ENCODE assay signal across 1 cellular context in genomic region chr19:55647732-55648656, GRCh38.
TF ChIP-seq lines count a peak whose summit lies in the region.

Gene CCDC106, plus strand, starts transcription at chr19:55648212. Its CDS starts 835 bp downstream, at chr19:55649047.

TF ChIP-seq in HepG2, 621 proteins besides CTCF, POLR2A, EP300 and RAD21 (continued from another document and continues in another):
- TF ChIP-seq PAXIP1 (CRISPR knock-in tag; conservative IDR thresholded peaks at IDR 0.05) (no peak), TARDBP (CRISPR knock-in tag; IDR thresholded peaks at IDR 0.05) (peak; percentile 60; the same call in 1 of the 2 replicates), ZFP91 (CRISPR knock-in tag; IDR thresholded peaks at IDR 0.05; ENCODE audit: borderline replicate concordance) (peak; percentile 72; the same call in 1 of the 2 replicates), AGO1 (IDR thresholded peaks at IDR 0.05; ENCODE audit: low read depth, low read length, poor library complexity, severe bottlenecking) (peak; percentile 94), ZBTB38 (CRISPR knock-in tag; IDR thresholded peaks at IDR 0.05) (peak; percentile 82; the same call in 1 of the 2 replicates), TCF7L2 (IDR thresholded peaks at IDR 0.05; ENCODE audit: low read depth, low read length) (no peak), ZNF749 (CRISPR knock-in tag; IDR thresholded peaks at IDR 0.05; ENCODE audit: borderline replicate concordance) (no peak), JUN (CRISPR knock-in tag; IDR thresholded peaks at IDR 0.05) (no peak), ZNF879 (CRISPR knock-in tag; IDR thresholded peaks at IDR 0.05) (0 out of 2 replicates have a peak, but pooled peaks have one; percentile 76), CCDC6 (CRISPR knock-in tag; IDR thresholded peaks at IDR 0.05) (no peak), ZNF225 (CRISPR knock-in tag; IDR thresholded peaks at IDR 0.05) (peak; percentile 28; the same call in 1 of the 2 replicates), KAT8 (CRISPR knock-in tag; IDR thresholded peaks at IDR 0.05) (0 out of 2 replicates have a peak, but pooled peaks have one; percentile 54), POLR2G (IDR thresholded peaks at IDR 0.05; ENCODE audit: low read depth, low read length) (peak; percentile 14; the same call in 1 of the 2 replicates), EED (CRISPR knock-in tag; IDR thresholded peaks at IDR 0.05) (peak; percentile 65; the same call in 1 of the 2 replicates), NCOA5 (CRISPR knock-in tag; IDR thresholded peaks at IDR 0.05) (no peak), ZNF282 (IDR thresholded peaks at IDR 0.05; ENCODE audit: partially characterized antibody) (no peak), SRSF1 (optimal IDR thresholded peaks at IDR 0.05; ENCODE audit: low read depth, low read length) (peak; percentile 38), ZNF670 (CRISPR knock-in tag; IDR thresholded peaks at IDR 0.05; ENCODE audit: borderline replicate concordance) (0 out of 2 replicates have a peak, but pooled peaks have one; percentile 33), ZNF83 (CRISPR knock-in tag; IDR thresholded peaks at IDR 0.05; ENCODE audit: borderline replicate concordance) (0 out of 2 replicates have a peak, but pooled peaks have one; percentile 33), AGO2 (optimal IDR thresholded peaks at IDR 0.05; ENCODE audit: low read depth, low read length) (peak; percentile 85), ZNF317 (CRISPR knock-in tag; IDR thresholded peaks at IDR 0.05) (peak; percentile 48; the same call in 1 of the 2 replicates), SRY (CRISPR knock-in tag; IDR thresholded peaks at IDR 0.05) (no peak), ZNF563 (CRISPR knock-in tag; IDR thresholded peaks at IDR 0.05) (peak; percentile 58), ZNF253 (CRISPR knock-in tag; IDR thresholded peaks at IDR 0.05; ENCODE audit: borderline replicate concordance) (peak; percentile 71; the same call in 1 of the 2 replicates), ZNF564 (CRISPR knock-in tag; IDR thresholded peaks at IDR 0.05) (0 out of 2 replicates have a peak, but pooled peaks have one; percentile 55), ZFY (CRISPR knock-in tag; IDR thresholded peaks at IDR 0.05) (peak; percentile 56; the same call in 1 of the 2 replicates), ZNF687 (CRISPR knock-in tag; IDR thresholded peaks at IDR 0.05) (peak; percentile 77), MIXL1 (CRISPR knock-in tag; IDR thresholded peaks at IDR 0.05) (0 out of 2 replicates have a peak, but pooled peaks have one; percentile 12), MED1 (CRISPR knock-in tag; IDR thresholded peaks at IDR 0.05) (no peak; the same call in 1 of the 2 replicates), THAP11 (CRISPR knock-in tag; IDR thresholded peaks at IDR 0.05) (peak; percentile 60; the same call in 1 of the 2 replicates), HDAC2 (CRISPR knock-in tag; IDR thresholded peaks at IDR 0.05) (peak; percentile 21; the same call in 1 of the 2 replicates), MYC (CRISPR knock-in tag; IDR thresholded peaks at IDR 0.05; ENCODE audit: borderline replicate concordance) (0 out of 2 replicates have a peak, but pooled peaks have one; percentile 45), KDM5A (IDR thresholded peaks at IDR 0.05; ENCODE audit: borderline replicate concordance, low read length) (peak; percentile 69; the same call in 1 of the 2 replicates)
- TF ChIP-seq, protein P1, sequence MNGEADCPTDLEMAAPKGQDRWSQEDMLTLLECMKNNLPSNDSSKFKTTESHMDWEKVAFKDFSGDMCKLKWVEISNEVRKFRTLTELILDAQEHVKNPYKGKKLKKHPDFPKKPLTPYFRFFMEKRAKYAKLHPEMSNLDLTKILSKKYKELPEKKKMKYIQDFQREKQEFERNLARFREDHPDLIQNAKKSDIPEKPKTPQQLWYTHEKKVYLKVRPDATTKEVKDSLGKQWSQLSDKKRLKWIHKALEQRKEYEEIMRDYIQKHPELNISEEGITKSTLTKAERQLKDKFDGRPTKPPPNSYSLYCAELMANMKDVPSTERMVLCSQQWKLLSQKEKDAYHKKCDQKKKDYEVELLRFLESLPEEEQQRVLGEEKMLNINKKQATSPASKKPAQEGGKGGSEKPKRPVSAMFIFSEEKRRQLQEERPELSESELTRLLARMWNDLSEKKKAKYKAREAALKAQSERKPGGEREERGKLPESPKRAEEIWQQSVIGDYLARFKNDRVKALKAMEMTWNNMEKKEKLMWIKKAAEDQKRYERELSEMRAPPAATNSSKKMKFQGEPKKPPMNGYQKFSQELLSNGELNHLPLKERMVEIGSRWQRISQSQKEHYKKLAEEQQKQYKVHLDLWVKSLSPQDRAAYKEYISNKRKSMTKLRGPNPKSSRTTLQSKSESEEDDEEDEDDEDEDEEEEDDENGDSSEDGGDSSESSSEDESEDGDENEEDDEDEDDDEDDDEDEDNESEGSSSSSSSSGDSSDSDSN (CRISPR knock-in tag; IDR thresholded peaks at IDR 0.05) = peak; percentile 19; the same call in 1 of the 2 replicates
- TF ChIP-seq, protein P2, sequence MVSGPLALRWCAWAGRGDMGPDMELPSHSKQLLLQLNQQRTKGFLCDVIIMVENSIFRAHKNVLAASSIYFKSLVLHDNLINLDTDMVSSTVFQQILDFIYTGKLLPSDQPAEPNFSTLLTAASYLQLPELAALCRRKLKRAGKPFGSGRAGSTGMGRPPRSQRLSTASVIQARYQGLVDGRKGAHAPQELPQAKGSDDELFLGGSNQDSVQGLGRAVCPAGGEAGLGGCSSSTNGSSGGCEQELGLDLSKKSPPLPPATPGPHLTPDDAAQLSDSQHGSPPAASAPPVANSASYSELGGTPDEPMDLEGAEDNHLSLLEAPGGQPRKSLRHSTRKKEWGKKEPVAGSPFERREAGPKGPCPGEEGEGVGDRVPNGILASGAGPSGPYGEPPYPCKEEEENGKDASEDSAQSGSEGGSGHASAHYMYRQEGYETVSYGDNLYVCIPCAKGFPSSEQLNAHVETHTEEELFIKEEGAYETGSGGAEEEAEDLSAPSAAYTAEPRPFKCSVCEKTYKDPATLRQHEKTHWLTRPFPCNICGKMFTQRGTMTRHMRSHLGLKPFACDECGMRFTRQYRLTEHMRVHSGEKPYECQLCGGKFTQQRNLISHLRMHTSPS (CRISPR knock-in tag; IDR thresholded peaks at IDR 0.05; ENCODE audit: low read depth) = 0 out of 2 replicates have a peak, but pooled peaks have one; percentile 34
- TF ChIP-seq, protein P3, sequence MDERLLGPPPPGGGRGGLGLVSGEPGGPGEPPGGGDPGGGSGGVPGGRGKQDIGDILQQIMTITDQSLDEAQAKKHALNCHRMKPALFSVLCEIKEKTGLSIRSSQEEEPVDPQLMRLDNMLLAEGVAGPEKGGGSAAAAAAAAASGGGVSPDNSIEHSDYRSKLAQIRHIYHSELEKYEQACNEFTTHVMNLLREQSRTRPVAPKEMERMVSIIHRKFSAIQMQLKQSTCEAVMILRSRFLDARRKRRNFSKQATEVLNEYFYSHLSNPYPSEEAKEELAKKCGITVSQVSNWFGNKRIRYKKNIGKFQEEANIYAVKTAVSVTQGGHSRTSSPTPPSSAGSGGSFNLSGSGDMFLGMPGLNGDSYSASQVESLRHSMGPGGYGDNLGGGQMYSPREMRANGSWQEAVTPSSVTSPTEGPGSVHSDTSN (CRISPR knock-in tag; IDR thresholded peaks at IDR 0.05) = no peak
- TF ChIP-seq, protein P4, sequence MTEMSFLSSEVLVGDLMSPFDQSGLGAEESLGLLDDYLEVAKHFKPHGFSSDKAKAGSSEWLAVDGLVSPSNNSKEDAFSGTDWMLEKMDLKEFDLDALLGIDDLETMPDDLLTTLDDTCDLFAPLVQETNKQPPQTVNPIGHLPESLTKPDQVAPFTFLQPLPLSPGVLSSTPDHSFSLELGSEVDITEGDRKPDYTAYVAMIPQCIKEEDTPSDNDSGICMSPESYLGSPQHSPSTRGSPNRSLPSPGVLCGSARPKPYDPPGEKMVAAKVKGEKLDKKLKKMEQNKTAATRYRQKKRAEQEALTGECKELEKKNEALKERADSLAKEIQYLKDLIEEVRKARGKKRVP (CRISPR knock-in tag; IDR thresholded peaks at IDR 0.05) = 0 out of 4 replicates have a peak, but pooled peaks of 1 of the 2 experiments have one; percentile 17
- TF ChIP-seq, protein P5, sequence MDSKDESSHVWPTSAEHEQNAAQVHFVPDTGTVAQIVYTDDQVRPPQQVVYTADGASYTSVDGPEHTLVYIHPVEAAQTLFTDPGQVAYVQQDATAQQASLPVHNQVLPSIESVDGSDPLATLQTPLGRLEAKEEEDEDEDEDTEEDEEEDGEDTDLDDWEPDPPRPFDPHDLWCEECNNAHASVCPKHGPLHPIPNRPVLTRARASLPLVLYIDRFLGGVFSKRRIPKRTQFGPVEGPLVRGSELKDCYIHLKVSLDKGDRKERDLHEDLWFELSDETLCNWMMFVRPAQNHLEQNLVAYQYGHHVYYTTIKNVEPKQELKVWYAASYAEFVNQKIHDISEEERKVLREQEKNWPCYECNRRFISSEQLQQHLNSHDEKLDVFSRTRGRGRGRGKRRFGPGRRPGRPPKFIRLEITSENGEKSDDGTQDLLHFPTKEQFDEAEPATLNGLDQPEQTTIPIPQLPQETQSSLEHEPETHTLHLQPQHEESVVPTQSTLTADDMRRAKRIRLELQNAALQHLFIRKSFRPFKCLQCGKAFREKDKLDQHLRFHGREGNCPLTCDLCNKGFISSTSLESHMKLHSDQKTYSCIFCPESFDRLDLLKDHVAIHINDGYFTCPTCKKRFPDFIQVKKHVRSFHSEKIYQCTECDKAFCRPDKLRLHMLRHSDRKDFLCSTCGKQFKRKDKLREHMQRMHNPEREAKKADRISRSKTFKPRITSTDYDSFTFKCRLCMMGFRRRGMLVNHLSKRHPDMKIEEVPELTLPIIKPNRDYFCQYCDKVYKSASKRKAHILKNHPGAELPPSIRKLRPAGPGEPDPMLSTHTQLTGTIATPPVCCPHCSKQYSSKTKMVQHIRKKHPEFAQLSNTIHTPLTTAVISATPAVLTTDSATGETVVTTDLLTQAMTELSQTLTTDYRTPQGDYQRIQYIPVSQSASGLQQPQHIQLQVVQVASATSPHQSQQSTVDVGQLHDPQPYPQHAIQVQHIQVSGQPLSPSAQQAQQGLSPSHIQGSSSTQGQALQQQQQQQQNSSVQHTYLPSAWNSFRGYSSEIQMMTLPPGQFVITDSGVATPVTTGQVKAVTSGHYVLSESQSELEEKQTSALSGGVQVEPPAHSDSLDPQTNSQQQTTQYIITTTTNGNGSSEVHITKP (CRISPR knock-in tag; IDR thresholded peaks at IDR 0.05; ENCODE audit: low read depth) = no peak
